ENCODE assay signal across 8 cellular contexts in genomic region chr1:62590970-62591368, GRCh38. TPM values are rescaled to one million over a fixed set of nuclear protein-coding genes. Genes with fewer than 3 reads are reported as not detected.
"Had no signal": no experiment of that assay in that cellular context is flagged by ENCODE, and none has a peak within 500 bp of the region (broad histone marks: within the 10 kb centered on the region; RNA-seq: fewer than 3 reads in every experiment).

No MANE protein-coding gene starts in this region.

- ATAC-seq: GM23338, HCT116 had no signal

- H3K4me1 ChIP-seq: HAP-1 had no signal

- H3K27me3 Mint-ChIP-seq: IgD-negative memory B cell had no signal

- H3K9me3 ChIP-seq: HAP-1 had no signal

- H3K27ac ChIP-seq: HL-60 had no signal

- H3K36me3 ChIP-seq: HAP-1 had no signal

- H3K4me3 Mint-ChIP-seq: GM23338, IgD-negative memory B cell had no signal

- H3K4me1 Mint-ChIP-seq: IgD-negative memory B cell had no signal

- H3K4me3 ChIP-seq: GM23338, HAP-1 had no signal

- H3K9me3 Mint-ChIP-seq: GM23338, IgD-negative memory B cell had no signal

- H3K27ac Mint-ChIP-seq: GM23338 had no signal

- H3K4me2 ChIP-seq: GM23338 had no signal

- H2AFZ ChIP-seq: GM23338 had no signal

- DNase-seq: KG1 had no signal

RNA-seq across cellular contexts. Expression of gene ANGPTL3, which starts 6.4 kb away (rescaled TPM):
- total RNA-seq: GM23338, H1, HT1080 had no signal
- polyA plus RNA-seq: H1, IgD-negative memory B cell had no signal
